ENCODE assay signal across 15 cellular contexts in genomic region chr4:6681191-6681590, GRCh38. TPM values are rescaled to one million over a fixed set of nuclear protein-coding genes. Genes with fewer than 3 reads are reported as not detected.
DNase-seq lines count a peak whose midpoint lies in the region; ATAC-seq and TF ChIP-seq lines count a peak whose summit lies in the region.
"Had no signal": no experiment of that assay in that cellular context is flagged by ENCODE, and none has a peak within 500 bp of the region (broad histone marks: within the 10 kb centered on the region; RNA-seq: fewer than 3 reads in every experiment).

No MANE protein-coding gene starts in this region.

- H3K27me3 ChIP-seq in lower lobe of right lung (ENCODE audit: low read depth) (no peaks in the 10 kb centered on the region), neural progenitor cell (no peaks in the 10 kb centered on the region)
- H3K27me3 ChIP-seq: MG63, sigmoid colon, uterus had no signal

- H3F3A ChIP-seq in neural progenitor cell (ENCODE audit: low read depth), result no peaks in the 10 kb centered on the region

- intact Hi-C loops in lower lobe of right lung (cut with DNase I), result no loop called here

- H3K27ac Mint-ChIP-seq in neural progenitor cell, result no peak overlapping the region
- H3K27ac Mint-ChIP-seq: activated CD4-positive, alpha-beta T cell treated with anti-CD3 and anti-CD28 coated beads, Interleukin-2, amount 10 ng/mL, durations not matched to agents 7 days and 5 days; CD4-positive, alpha-beta T cell; stimulated activated naive B cell treated with anti-CD40 and anti-IgM and Interleukin-4, amounts not matched to agents 10 μg/mL and 1 μg/mL and 100 μg/mL, for 72 hours; T-helper 1 cell treated with Interleukin-12 subunit alpha and Interleukin-12 subunit beta and Interleukin-4 antibody, amounts not matched to agents 30 μg/mL and 1 μg/mL, for 36 hours had no signal

- TF ChIP-seq CTCF in lower lobe of right lung (IDR thresholded peaks at IDR 0.05) (peak; percentile 23), neural progenitor cell (IDR thresholded peaks at IDR 0.05) (no peak)

- peaks cover 18% of the 10 kb centered on the region for H3K36me3 Mint-ChIP-seq in neural progenitor cell

- H3K4me1 Mint-ChIP-seq in neural progenitor cell, result peaks cover 16% of the 10 kb centered on the region

- CTCF ChIA-PET in HEK293T (lab: Yijun Ruan, JAX), result interaction anchor here (1.0 to 2.7 kb wide), 3 partner anchors 9 to 31 kb away, joined by 3 to 15 read pairs (median 4); no protein-coding TSS in a partner anchor

- H3K27ac ChIP-seq in lower lobe of right lung, result no peak overlapping the region
- no peak overlapping the region for H3K27ac ChIP-seq in neural progenitor cell
- H3K27ac ChIP-seq: sigmoid colon, uterus had no signal

- peaks cover 14% of the 10 kb centered on the region for H3K4me1 ChIP-seq in lower lobe of right lung
- H3K4me1 ChIP-seq in neural progenitor cell, result peaks cover 4% of the 10 kb centered on the region

- H3K4me3 Mint-ChIP-seq in neural progenitor cell, result no peak overlapping the region
- H3K4me3 Mint-ChIP-seq: activated CD4-positive, alpha-beta T cell treated with anti-CD3 and anti-CD28 coated beads, Interleukin-2, amount 10 ng/mL, durations not matched to agents 7 days and 5 days; CD4-positive, alpha-beta T cell; stimulated activated naive B cell treated with anti-CD40 and anti-IgM and Interleukin-4, amounts not matched to agents 10 μg/mL and 1 μg/mL and 100 μg/mL, for 72 hours; T-helper 1 cell treated with Interleukin-12 subunit alpha and Interleukin-12 subunit beta and Interleukin-4 antibody, amounts not matched to agents 30 μg/mL and 1 μg/mL, for 36 hours had no signal

- no peak overlapping the region for H3K4me3 ChIP-seq in lower lobe of right lung
- H3K4me3 ChIP-seq in neural progenitor cell, result no peak overlapping the region
- H3K4me3 ChIP-seq: MG63, sigmoid colon, uterus had no signal

- H3K36me3 ChIP-seq in lower lobe of right lung (no peaks in the 10 kb centered on the region), neural progenitor cell (no peaks in the 10 kb centered on the region)
- H3K36me3 ChIP-seq: sigmoid colon, uterus had no signal

- H3K79me2 ChIP-seq in neural progenitor cell (ENCODE audit: low read depth), result peaks cover 15% of the 10 kb centered on the region

- no peak for ATAC-seq in lower lobe of right lung
- ATAC-seq: stimulated activated naive B cell treated with anti-CD40 and anti-IgM and Interleukin-4, amounts not matched to agents 10 μg/mL and 1 μg/mL and 100 μg/mL, for 72 hours had no signal

- POLR2A ChIA-PET in HEK293T (lab: Yijun Ruan, JAX), result interaction anchor here (1.0 to 1.8 kb wide), 3 partner anchors 27 to 107 kb away, joined by 4 to 7 read pairs (median 5); partner anchors contain the start of genes MAN2B2 and MRFAP1

- H3K27me3 Mint-ChIP-seq in neural progenitor cell (ENCODE audit: insufficient read depth, low read depth), result peaks cover 6% of the 10 kb centered on the region
- H3K27me3 Mint-ChIP-seq: activated CD4-positive, alpha-beta T cell treated with anti-CD3 and anti-CD28 coated beads, Interleukin-2, amount 10 ng/mL, durations not matched to agents 7 days and 5 days; CD4-positive, alpha-beta T cell; stimulated activated naive B cell treated with anti-CD40 and anti-IgM and Interleukin-4, amounts not matched to agents 10 μg/mL and 1 μg/mL and 100 μg/mL, for 72 hours had no signal

- no peak overlapping the region for H2AFZ ChIP-seq in neural progenitor cell (replicated peaks)

- peak; percentile 14 for DNase-seq in DMS53 treated with DMSO at 0.1 percent for 48 hours (lab: John Stamatoyannopoulos, UW; ENCODE audit: unreplicated experiment)
- peak; percentile 46 for DNase-seq in HEK293T (ENCODE audit: extremely low spot score)
- peak; percentile 66 for DNase-seq in UCSD-AML1 (lab: John Stamatoyannopoulos, UW; ENCODE audit: unreplicated experiment)
- DNase-seq in lower lobe of right lung, result no peak
- no peak for DNase-seq in LoVo (ENCODE audit: low spot score)
- DNase-seq in DMS 273 (lab: John Stamatoyannopoulos, UW; ENCODE audit: unreplicated experiment), result no peak
- no peak for DNase-seq in neural progenitor cell (ENCODE audit: low spot score)
- DNase-seq: activated CD4-positive, alpha-beta T cell treated with anti-CD3 and anti-CD28 coated beads, Interleukin-2, amount 10 ng/mL, durations not matched to agents 7 days and 5 days; CD4-positive, alpha-beta T cell; MG63; sigmoid colon; stimulated activated naive B cell treated with anti-CD40 and anti-IgM and Interleukin-4, amounts not matched to agents 10 μg/mL and 1 μg/mL and 100 μg/mL, for 72 hours; uterus had no signal

- peaks cover 11% of the 10 kb centered on the region for H4K20me1 ChIP-seq in neural progenitor cell (ENCODE audit: low read depth)

- no peak overlapping the region for H3K4me2 ChIP-seq in neural progenitor cell

- H3K9ac ChIP-seq in neural progenitor cell, result no peak overlapping the region

- H3K9me3 Mint-ChIP-seq in neural progenitor cell, result no peaks in the 10 kb centered on the region
- H3K9me3 Mint-ChIP-seq: CD4-positive, alpha-beta T cell; T-helper 1 cell treated with Interleukin-12 subunit alpha and Interleukin-12 subunit beta and Interleukin-4 antibody, amounts not matched to agents 30 μg/mL and 1 μg/mL, for 36 hours had no signal

- H3K9me3 ChIP-seq in lower lobe of right lung, result no peaks in the 10 kb centered on the region
- no peaks in the 10 kb centered on the region for H3K9me3 ChIP-seq in neural progenitor cell (ENCODE audit: low read depth)
- H3K9me3 ChIP-seq: MG63, sigmoid colon, uterus had no signal

TF ChIP-seq in HEK293T, 16 proteins besides CTCF, POLR2A, EP300 and RAD21:
- TF ChIP-seq FOXA1 (IDR thresholded peaks at IDR 0.05) (no peak), ARNT (IDR thresholded peaks at IDR 0.05) (no peak), CTBP1 (IDR thresholded peaks at IDR 0.05; ENCODE audit: borderline replicate concordance) (no peak), PKNOX1 (IDR thresholded peaks at IDR 0.05) (no peak), FOXK2 (IDR thresholded peaks at IDR 0.05) (no peak), TARDBP (IDR thresholded peaks at IDR 0.05) (no peak)

RNA-seq across cellular contexts. Expression of gene S100P, which starts 12.5 kb away (rescaled TPM):
- 16.1 TPM for total RNA-seq in lower lobe of right lung
- total RNA-seq in neural progenitor cell (ENCODE audit: low replicate concordance), result not detected in 2 replicates
- total RNA-seq: astrocyte had no signal

RNA-seq across cellular contexts. Expression of gene MRFAP1L1, which starts 28.5 kb away (rescaled TPM):
- total RNA-seq in lower lobe of right lung, result 48.8 TPM
- 90.6 and 141 TPM in 2 replicates for total RNA-seq in neural progenitor cell (ENCODE audit: low replicate concordance)

RNA-seq across cellular contexts. Expression of gene BLOC1S4, which starts 34.8 kb away (rescaled TPM):
- 9.0 TPM for total RNA-seq in lower lobe of right lung
- total RNA-seq in neural progenitor cell (ENCODE audit: low replicate concordance), result 10.5 and 24.6 TPM in 2 replicates

RNA-seq across cellular contexts. Expression of gene MRFAP1, which starts 40.7 kb away (rescaled TPM):
- total RNA-seq in lower lobe of right lung, result 211 TPM
- 162 and 178 TPM in 2 replicates for total RNA-seq in neural progenitor cell (ENCODE audit: low replicate concordance)

Comparison
In these comparisons a context has a peak if more than half of its experiments do, and no peak if none do; other contexts are left out.
1. DNase-seq: peak in DMS53 treated with DMSO at 0.1 percent for 48 hours (single experiment), HEK293T (single experiment) and UCSD-AML1 (single experiment); none in lower lobe of right lung (single experiment), LoVo (single experiment), DMS 273 (single experiment) and neural progenitor cell (single experiment).
2. RNA of gene S100P, which starts 12.5 kb away (total RNA-seq): 16.1 TPM in lower lobe of right lung (single experiment); not detected in neural progenitor cell; every median in the first group is over 10 times any median in the second.